In the genomic region with DNA sequence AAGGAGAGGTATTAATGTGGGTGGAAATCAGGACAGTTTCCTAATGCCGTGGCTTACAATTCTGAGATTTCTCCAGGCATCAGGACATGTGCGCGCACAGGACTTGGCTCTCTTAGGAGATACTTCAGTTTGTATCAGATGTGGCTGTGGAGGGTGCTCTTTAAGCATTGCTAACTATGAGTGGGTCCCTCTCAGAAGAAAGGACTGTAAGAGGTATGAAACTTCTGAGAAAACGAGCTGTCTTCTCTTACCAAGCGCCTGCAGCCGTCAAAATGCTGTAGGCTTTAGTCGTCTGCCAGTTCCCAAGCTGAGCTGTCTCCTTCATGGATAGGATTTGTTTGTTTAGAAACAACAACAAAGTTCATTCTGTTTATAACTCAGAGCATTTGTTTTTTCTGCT, we compare ENCODE assay signal across 22 cellular contexts. TPM values are rescaled to one million over a fixed set of nuclear protein-coding genes. Genes with fewer than 3 reads are reported as not detected.
A peak's percentile ranks its signal among the peaks of the same experiment; 100 is the strongest.
DNase-seq lines count a peak whose midpoint lies in the region; ATAC-seq and TF ChIP-seq lines count a peak whose summit lies in the region.
"Had no signal": no experiment of that assay in that cellular context is flagged by ENCODE, and none has a peak within 500 bp of the region (broad histone marks: within the 10 kb centered on the region; RNA-seq: fewer than 3 reads in every experiment).

No MANE protein-coding gene starts in this region.

- no peaks in the 10 kb centered on the region for H3K9me3 Mint-ChIP-seq in CD4-positive, alpha-beta T cell
- H3K9me3 Mint-ChIP-seq: CD8-positive, alpha-beta T cell; H9 had no signal

- H3K27me3 ChIP-seq in CD4-positive, alpha-beta T cell (ENCODE audit: control insufficient read depth, insufficient read depth, low read length): no peaks in the 10 kb centered on the region
- H3K27me3 ChIP-seq in dorsolateral prefrontal cortex (no peaks in the 10 kb centered on the region), smooth muscle cell (ENCODE audit: low read depth) (no peaks in the 10 kb centered on the region), colonic mucosa (no peaks in the 10 kb centered on the region)

- peak; percentile 7 for DNase-seq in Ammon's horn (ENCODE audit: low spot score)
- DNase-seq in CD4-positive, alpha-beta T cell: no peak
- DNase-seq in dorsolateral prefrontal cortex: no peak
- DNase-seq in smooth muscle cell (lab: John Stamatoyannopoulos, UW; ENCODE audit: unreplicated experiment): no peak
- DNase-seq in colonic mucosa: no peak
- DNase-seq: ACHN; Calu3; CD8-positive, alpha-beta T cell; DMS53; DND-41; EL; H9; IMR-90 had no signal

- H4K20me1 ChIP-seq in smooth muscle cell (ENCODE audit: low read depth): peaks cover 11% of the 10 kb centered on the region

- H3K4me1 ChIP-seq in smooth muscle cell (ENCODE audit: low read depth) (no peaks in the 10 kb centered on the region), colonic mucosa (no peaks in the 10 kb centered on the region)

- H3K27me3 Mint-ChIP-seq in CD4-positive, alpha-beta T cell: no peaks in the 10 kb centered on the region

- H2AFZ ChIP-seq in smooth muscle cell (ENCODE audit: low read depth): no peak overlapping the region

- POLR2A ChIA-PET in CD4-positive, alpha-beta T cell (lab: Charles Lee): no interaction called here

- no peak overlapping the region for H3K4me2 ChIP-seq in smooth muscle cell

- H3K79me2 ChIP-seq in smooth muscle cell (ENCODE audit: low read depth): peaks cover 29% of the 10 kb centered on the region

- peaks cover 12% of the 10 kb centered on the region for H3K4me1 Mint-ChIP-seq in CD4-positive, alpha-beta T cell (ENCODE audit: low read depth)

- CTCF ChIA-PET in CD4-positive, alpha-beta T cell (lab: Charles Lee): no interaction called here

- H3K36me3 ChIP-seq in smooth muscle cell (ENCODE audit: low read depth) (peaks cover 31% of the 10 kb centered on the region), colonic mucosa (peaks cover 4% of the 10 kb centered on the region)

- peak overlapping the region; percentile 4 for H3K27ac Mint-ChIP-seq in CD4-positive, alpha-beta T cell
- H3K27ac Mint-ChIP-seq: H9 had no signal

- H3K27ac ChIP-seq in CD4-positive, alpha-beta T cell (ENCODE audit: low read depth, low read length): no peak overlapping the region
- H3K27ac ChIP-seq in dorsolateral prefrontal cortex: peak overlapping the region in 49 of 59 donors; percentile 1 to 76 (median 44)
- H3K27ac ChIP-seq in smooth muscle cell (ENCODE audit: low read depth): peak overlapping the region; percentile 45
- no peak overlapping the region for H3K27ac ChIP-seq in colonic mucosa
- H3K27ac ChIP-seq: C4-2B had no signal

- intact Hi-C loops in CD4-positive, alpha-beta T cell (cut with DNase I, micrococcal nuclease): no loop called here
- intact Hi-C loops in dorsolateral prefrontal cortex (cut with DNase I): no loop called here
- intact Hi-C loops in colonic mucosa (cut with DNase I): no loop called here

- H3F3A ChIP-seq in smooth muscle cell (ENCODE audit: low read depth): peaks cover 6% of the 10 kb centered on the region

- H3K9ac ChIP-seq in smooth muscle cell (ENCODE audit: low read depth) (no peak overlapping the region), colonic mucosa (ENCODE audit: low read depth in 2 of 2, low read length in 2 of 2) (no peak overlapping the region)

- no peak overlapping the region for H3K4me3 Mint-ChIP-seq in CD4-positive, alpha-beta T cell
- H3K4me3 Mint-ChIP-seq: CD8-positive, alpha-beta T cell; H9 had no signal

- peaks cover 68% of the 10 kb centered on the region for H3K36me3 Mint-ChIP-seq in CD4-positive, alpha-beta T cell (ENCODE audit: low read depth)

- H3K4me3 ChIP-seq in dorsolateral prefrontal cortex (no peak overlapping the region), smooth muscle cell (no peak overlapping the region), colonic mucosa (no peak overlapping the region)
- H3K4me3 ChIP-seq: GM12878, K562 had no signal

- TF ChIP-seq CTCF in CD4-positive, alpha-beta T cell (IDR thresholded peaks at IDR 0.05): no peak
- TF ChIP-seq CTCF in dorsolateral prefrontal cortex (IDR thresholded peaks at IDR 0.05 in 54 of 56, conservative IDR thresholded peaks at IDR 0.05 in 2 of 56; ENCODE audit: low read depth in 1 of 56, partially characterized antibody in 56 of 56) (no peak), smooth muscle cell (IDR thresholded peaks at IDR 0.05; ENCODE audit: borderline replicate concordance, insufficient read depth, poor library complexity, severe bottlenecking) (no peak), colonic mucosa (IDR thresholded peaks at IDR 0.05) (no peak)

- no peaks in the 10 kb centered on the region for H3K9me3 ChIP-seq in CD4-positive, alpha-beta T cell (ENCODE audit: control insufficient read depth, low read length)
- H3K9me3 ChIP-seq in smooth muscle cell (replicated peaks; ENCODE audit: low read depth): no peaks in the 10 kb centered on the region
- no peaks in the 10 kb centered on the region for H3K9me3 ChIP-seq in colonic mucosa

- WGBS in smooth muscle cell (ENCODE audit: low lambda C conversion rate): 74% methylated on average over 7 of the region's 7 CpGs

- no peak for ATAC-seq in CD4-positive, alpha-beta T cell (ENCODE audit: poor library complexity)
- ATAC-seq in HG02885 (IDR thresholded peaks at IDR 0.05; ENCODE audit: poor library complexity, unreplicated experiment) (no peak), HG02884 (IDR thresholded peaks at IDR 0.05; ENCODE audit: unreplicated experiment) (no peak), HG03097 (IDR thresholded peaks at IDR 0.05; ENCODE audit: low FRiP score, unreplicated experiment) (no peak)
- ATAC-seq: CD8-positive, alpha-beta T cell; GM12878; K562 had no signal

RNA-seq across cellular contexts. Expression of gene MANSC4, which starts 16.1 kb away (rescaled TPM):
- not detected for total RNA-seq in CD4-positive, alpha-beta T cell
- total RNA-seq in dorsolateral prefrontal cortex (1 to 10 TPM in 2 of 120 experiments, under 1 TPM in 12, not detected in 106; 0.42 to 1.2 (median 0.61) TPM), smooth muscle cell (2.6 and 2.9 TPM in 2 replicates), colonic mucosa (not detected)
- 0.47 and 5.5 TPM in 2 replicates for polyA plus RNA-seq in smooth muscle cell
- total RNA-seq: Calu3; CD8-positive, alpha-beta T cell; G401; H1; H9; IMR-90; K562 had no signal
- polyA plus RNA-seq: BJ, H1, IMR-90, K562 had no signal

RNA-seq across cellular contexts. Expression of gene KLHL42, which starts 16.1 kb away (rescaled TPM):
- 10 to 100 TPM; 12.8 to 13.2 TPM for total RNA-seq in CD4-positive, alpha-beta T cell
- 10 to 100 TPM; 40.7 to 73.4 (median 58.0) TPM for total RNA-seq in dorsolateral prefrontal cortex
- 35.4 and 38.0 TPM in 2 replicates for total RNA-seq in smooth muscle cell
- polyA plus RNA-seq in smooth muscle cell: 25.6 and 39.7 TPM in 2 replicates
- total RNA-seq in colonic mucosa: 10 to 100 TPM; 16.5 to 20.1 TPM

Comparison
In these comparisons a context has a peak if more than half of its experiments do, and no peak if none do; other contexts are left out.
1. H3K27ac ChIP-seq: peak in dorsolateral prefrontal cortex (49 of 59) and smooth muscle cell (single experiment); none in CD4-positive, alpha-beta T cell (single experiment) and colonic mucosa (single experiment).